Comparison of ENCODE assay signal across 15 cellular contexts in genomic region chr2:97731274-97732050, GRCh38. TPM values are rescaled to one million over a fixed set of nuclear protein-coding genes. Genes with fewer than 3 reads are reported as not detected.
DNase-seq lines count a peak whose midpoint lies in the region; ATAC-seq and FAIRE-seq lines count a peak whose summit lies in the region.
"Had no signal": no experiment of that assay in that cellular context is flagged by ENCODE, and none has a peak within 500 bp of the region (broad histone marks: within the 10 kb centered on the region; RNA-seq: fewer than 3 reads in every experiment).

No MANE protein-coding gene starts in this region.

- no peak for FAIRE-seq in GM19239 (lab: Jason Lieb, UNC)
- FAIRE-seq: A549, TTC549 had no signal

- intact Hi-C loops in posterior vena cava (cut with DNase I) = no loop called here

- H3K9me3 Mint-ChIP-seq in T-cell = no peaks in the 10 kb centered on the region
- H3K9me3 Mint-ChIP-seq in effector memory CD8-positive, alpha-beta T cell = no peaks in the 10 kb centered on the region

- CTCF ChIA-PET in T-cell (lab: Charles Lee) = no interaction called here

- H3K36me3 Mint-ChIP-seq in T-cell = peaks cover 56% of the 10 kb centered on the region
- peaks cover 96% of the 10 kb centered on the region for H3K36me3 Mint-ChIP-seq in effector memory CD8-positive, alpha-beta T cell (ENCODE audit: insufficient read depth)

- ATAC-seq in T-cell (replicated peaks in 1 of 4) = no peak
- ATAC-seq in effector memory CD8-positive, alpha-beta T cell (replicated peaks) = no peak
- no peak for ATAC-seq in HG02938 (IDR thresholded peaks at IDR 0.05; ENCODE audit: unreplicated experiment)
- no peak for ATAC-seq in HG03469 (IDR thresholded peaks at IDR 0.05; ENCODE audit: unreplicated experiment)
- ATAC-seq: A549, SK-N-SH treated with all-trans-retinoic acid at 6 μM for 48 hours had no signal

- DNase-seq in activated T-cell treated with anti-CD3 and anti-CD28 coated beads, Interleukin-2, amount 50 U/mL, for 1 hour = peak; percentile 18
- DNase-seq in activated T-cell treated with anti-CD3 and anti-CD28 coated beads, Interleukin-2, amount 50 U/mL, for 48 hours = no peak
- DNase-seq in T-cell = no peak
- DNase-seq in effector memory CD8-positive, alpha-beta T cell = no peak
- peak; percentile 53 for DNase-seq in posterior vena cava (ENCODE audit: low spot score)
- no peak for DNase-seq in GM19239 (ENCODE audit: insufficient read length, low spot score)
- DNase-seq: HCEC 1CT, naive B cell, NCI-H774, retina had no signal

- POLR2A ChIA-PET in T-cell (lab: Charles Lee) = interaction anchor here in 1 of 2 donors (0.6 kb wide), 1 partner anchor 603 kb away, joined by 5 read pairs; no protein-coding TSS in a partner anchor

- H3K27me3 Mint-ChIP-seq in T-cell = no peaks in the 10 kb centered on the region
- H3K27me3 Mint-ChIP-seq in effector memory CD8-positive, alpha-beta T cell = no peaks in the 10 kb centered on the region
- H3K27me3 Mint-ChIP-seq: naive B cell had no signal

- H3K27ac Mint-ChIP-seq in T-cell = peak overlapping the region; percentile 63 to 69
- peak overlapping the region; percentile 91 to 93 for H3K27ac Mint-ChIP-seq in effector memory CD8-positive, alpha-beta T cell
- H3K27ac Mint-ChIP-seq: naive B cell had no signal

- H3K4me3 Mint-ChIP-seq in T-cell = no peak overlapping the region
- H3K4me3 Mint-ChIP-seq in effector memory CD8-positive, alpha-beta T cell = peak overlapping the region; percentile 53 to 62
- H3K4me3 Mint-ChIP-seq: naive B cell had no signal

- peaks cover 28 to 59% (median 45%) of the 10 kb centered on the region in 3 donors for H3K4me1 Mint-ChIP-seq in T-cell
- peaks cover 50 to 51% of the 10 kb centered on the region in 2 donors for H3K4me1 Mint-ChIP-seq in effector memory CD8-positive, alpha-beta T cell (ENCODE audit: low read depth in 2 of 2)

RNA-seq across cellular contexts. Expression of gene ZAP70, which starts 18.1 kb away (rescaled TPM):
- 100 to 1,000 TPM; 449 to 534 (median 468) TPM for total RNA-seq in T-cell
- 1 to 10 TPM; 2.4 to 2.8 TPM for total RNA-seq in posterior vena cava

Comparison
In these comparisons a context has a peak if more than half of its experiments do, and no peak if none do; other contexts are left out.
1. DNase-seq: peak in activated T-cell treated with anti-CD3 and anti-CD28 coated beads, Interleukin-2, amount 50 U/mL, for 1 hour (single experiment) and posterior vena cava (single experiment); none in activated T-cell treated with anti-CD3 and anti-CD28 coated beads, Interleukin-2, amount 50 U/mL, for 48 hours (0 of 2), T-cell (0 of 34), effector memory CD8-positive, alpha-beta T cell (0 of 3) and GM19239 (single experiment).
2. H3K4me3 Mint-ChIP-seq: peak in effector memory CD8-positive, alpha-beta T cell (2 of 2); none in T-cell (0 of 3).
3. RNA of gene ZAP70, which starts 18.1 kb away (total RNA-seq): 449 to 534 TPM in T-cell; 2.4 to 2.8 TPM in posterior vena cava; every median in the first group is over 100 times any median in the second.